Comparison of ENCODE assay signal across 17 cellular contexts in genomic region chrX:153635388-153635787, GRCh38. TPM values are rescaled to one million over a fixed set of nuclear protein-coding genes. Genes with fewer than 3 reads are reported as not detected.
DNase-seq lines count a peak whose midpoint lies in the region; ATAC-seq and TF ChIP-seq lines count a peak whose summit lies in the region.
"Had no signal": no experiment of that assay in that cellular context is flagged by ENCODE, and none has a peak within 500 bp of the region (broad histone marks: within the 10 kb centered on the region; RNA-seq: fewer than 3 reads in every experiment).

No MANE protein-coding gene starts in this region.

- no peak for TF ChIP-seq POLR2A in spleen (IDR thresholded peaks at IDR 0.05)

- 78 to 88% (median 86%) methylated on average over 4 to 6 of the region's 6 CpGs for WGBS in spleen, 5 donors

- intact Hi-C loops in spleen (cut with DNase I; ENCODE audit: low total_unique reads): no loop called here

- H3K4me1 Mint-ChIP-seq in nephron: peaks cover 19% of the 10 kb centered on the region

- H3K27ac Mint-ChIP-seq in nephron: peak overlapping the region in 2 of 3 experiments; percentile 6 to 78
- H3K27ac Mint-ChIP-seq: CD4-positive, alpha-beta T cell had no signal

- no peak overlapping the region for H3K4me3 ChIP-seq in H7 (ENCODE audit: insufficient read depth, low read depth, low read length)
- H3K4me3 ChIP-seq in spleen: no peak overlapping the region
- H3K4me3 ChIP-seq: GM12878 had no signal

- peaks cover 0 to 7% (median 0%) of the 10 kb centered on the region in 6 donors for H3K4me1 ChIP-seq in spleen

- no peak for TF ChIP-seq CTCF in nephron (IDR thresholded peaks at IDR 0.05; ENCODE audit: unreplicated experiment in 3 of 3)
- TF ChIP-seq CTCF in spleen (IDR thresholded peaks at IDR 0.05 in 8 of 11, conservative IDR thresholded peaks at IDR 0.05 in 3 of 11): no peak

- H3K27me3 ChIP-seq in H7 (ENCODE audit: control insufficient read depth, insufficient read depth, low read length) (no peaks in the 10 kb centered on the region; the same call in 1 of the 2 replicates), spleen (replicated peaks in 1 of 7) (peaks cover 0 to 13% (median 0%) of the 10 kb centered on the region in 7 donors)

- no peak overlapping the region for H3K4me3 Mint-ChIP-seq in nephron
- H3K4me3 Mint-ChIP-seq: CD4-positive, alpha-beta T cell had no signal

- ATAC-seq in GM21515 (IDR thresholded peaks at IDR 0.05; ENCODE audit: unreplicated experiment) (no peak), GM18498 (IDR thresholded peaks at IDR 0.05; ENCODE audit: unreplicated experiment) (no peak)

- H3K9me3 ChIP-seq in spleen: peaks cover 0 to 13% (median 1%) of the 10 kb centered on the region in 8 donors

- H3K9me3 Mint-ChIP-seq in nephron: peaks cover 18% of the 10 kb centered on the region
- H3K9me3 Mint-ChIP-seq: CD4-positive, alpha-beta T cell had no signal

- no peaks in the 10 kb centered on the region for H3K27me3 Mint-ChIP-seq in nephron (ENCODE audit: low read depth)
- H3K27me3 Mint-ChIP-seq: CD4-positive, alpha-beta T cell had no signal

- H3K27ac ChIP-seq in spleen: no peak overlapping the region

- peaks cover 4% of the 10 kb centered on the region for H3K36me3 Mint-ChIP-seq in nephron (ENCODE audit: low read depth)

- H3K36me3 ChIP-seq in H7 (replicated peaks; ENCODE audit: control insufficient read depth, insufficient read depth, low read length) (no peaks in the 10 kb centered on the region), spleen (no peaks in the 10 kb centered on the region)

- DNase-seq in activated CD8-positive, alpha-beta memory T cell treated with anti-CD3 and anti-CD28 coated beads, Interleukin-2, amount 50 U/mL, for 48 hours: peak; percentile 18
- DNase-seq in activated CD8-positive, alpha-beta memory T cell treated with anti-CD3 and anti-CD28 coated beads, Interleukin-2, amount 50 U/mL, for 4 hours: no peak
- DNase-seq in H7 (peak; percentile 30), spleen (peak; percentile 58), ecto neural progenitor cell (ENCODE audit: low spot score) (no peak)
- DNase-seq: 8988T; AML-193; C1 segment of cervical spinal cord; Calu3; CD4-positive, alpha-beta T cell; DMS79 had no signal

RNA-seq across cellular contexts. Expression of gene DUSP9, which starts 11.6 kb away (rescaled TPM):
- 2.3 and 3.3 TPM in 2 replicates for total RNA-seq in H7 (2014; rRNA removed; shearing (Covaris generic))
- total RNA-seq in spleen: under 1 TPM in 1 of 7 donors, not detected in 6; 0.17 TPM
- under 1 TPM in 1 of 3 donors, not detected in 2; 0.09 TPM for polyA plus RNA-seq in spleen
- total RNA-seq: CD4-positive, alpha-beta T cell; HT1080 had no signal
- polyA plus RNA-seq: GM12878 had no signal

RNA-seq across cellular contexts. Expression of gene CCNQ, which starts 36.4 kb away (rescaled TPM):
- total RNA-seq in H7 (2014; rRNA removed; shearing (Covaris generic)): 27.0 and 30.4 TPM in 2 replicates
- total RNA-seq in spleen: 10 to 100 TPM; 17.5 to 32.0 (median 21.7) TPM
- 10 to 100 TPM; 58.6 to 67.3 (median 59.6) TPM for polyA plus RNA-seq in spleen

RNA-seq across cellular contexts. Expression of gene PNCK, which starts 38.2 kb away (rescaled TPM):
- 1.7 and 5.5 TPM in 2 replicates for total RNA-seq in H7 (2014; rRNA removed; shearing (Covaris generic))
- 1 to 10 TPM in 2 of 7 donors, under 1 TPM in 1, not detected in 4; 0.73 to 1.2 (median 1.0) TPM for total RNA-seq in spleen
- under 1 TPM; 0.18 to 0.35 (median 0.22) TPM for polyA plus RNA-seq in spleen
- total RNA-seq: G401, HT1080 had no signal

RNA-seq across cellular contexts. Expression of gene SLC6A8, which starts 52.3 kb away (rescaled TPM):
- total RNA-seq in H7 (2014; rRNA removed; shearing (Covaris generic)): 29.4 and 40.2 TPM in 2 replicates
- 10 to 100 TPM in 5 of 7 donors, 1 to 10 TPM in 2; 6.7 to 72.9 (median 14.7) TPM for total RNA-seq in spleen
- polyA plus RNA-seq in spleen: 1 to 10 TPM; 3.2 to 5.3 (median 3.2) TPM

Comparison
In these comparisons a context has a peak if more than half of its experiments do, and no peak if none do; other contexts are left out.
1. DNase-seq: peak in activated CD8-positive, alpha-beta memory T cell treated with anti-CD3 and anti-CD28 coated beads, Interleukin-2, amount 50 U/mL, for 48 hours (single experiment), H7 (single experiment) and spleen (single experiment); none in activated CD8-positive, alpha-beta memory T cell treated with anti-CD3 and anti-CD28 coated beads, Interleukin-2, amount 50 U/mL, for 4 hours (single experiment) and ecto neural progenitor cell (single experiment).